ENCODE assay signal across 18 cellular contexts in the genomic region with DNA sequence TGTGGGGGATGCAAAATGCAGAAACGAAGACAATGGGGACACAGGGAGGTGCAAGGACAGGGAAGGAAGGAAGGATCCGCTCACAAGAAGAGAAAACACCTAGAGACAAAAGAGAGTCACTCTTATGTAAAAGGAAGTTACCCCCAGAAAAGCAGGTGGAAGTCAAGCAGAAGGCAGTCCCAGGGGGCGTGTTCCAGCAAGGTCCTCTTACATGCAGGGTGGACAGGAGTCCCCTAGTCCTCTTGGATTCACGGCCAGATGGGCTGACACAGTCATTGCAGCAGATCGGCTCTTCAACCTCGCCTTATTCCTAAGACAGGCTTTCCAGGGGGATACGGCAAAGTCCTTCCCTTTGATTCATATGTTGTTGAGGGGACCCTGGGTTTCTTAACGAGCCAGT.
DNase-seq lines count a peak whose midpoint lies in the region; ATAC-seq and TF ChIP-seq lines count a peak whose summit lies in the region.
"Had no signal": no experiment of that assay in that cellular context is flagged by ENCODE, and none has a peak within 500 bp of the region (broad histone marks: within the 10 kb centered on the region; RNA-seq: fewer than 3 reads in every experiment).

No MANE protein-coding gene starts in this region.

- H3K4me1 Mint-ChIP-seq in H9 = peaks cover 13 to 19% of the 10 kb centered on the region in 2 experiments
- peaks cover 42% of the 10 kb centered on the region for H3K4me1 Mint-ChIP-seq in nephron
- H3K4me1 Mint-ChIP-seq: mesothelial cell of epicardium had no signal

- H2BK15ac ChIP-seq in H9 (ENCODE audit: low read depth, low read length) = no peak overlapping the region

- H2BK120ac ChIP-seq in H9 (ENCODE audit: low read depth, low read length, poor library complexity, severe bottlenecking) = no peak overlapping the region

- no peak overlapping the region for H2BK5ac ChIP-seq in H9 (ENCODE audit: insufficient read length, low read length)

- H3K36me3 Mint-ChIP-seq in H9 (ENCODE audit: insufficient read depth in 1 of 3, low read depth in 3 of 3) = no peaks in the 10 kb centered on the region
- no peaks in the 10 kb centered on the region for H3K36me3 Mint-ChIP-seq in nephron (ENCODE audit: low read depth)
- H3K36me3 Mint-ChIP-seq: mesothelial cell of epicardium had no signal

- H2BK12ac ChIP-seq in H9 (ENCODE audit: insufficient read length, low read depth, low read length) = no peak overlapping the region

- H3K27me3 Mint-ChIP-seq in H9 (ENCODE audit: low read depth) (no peaks in the 10 kb centered on the region; the same call in 1 of the 2 replicates), nephron (ENCODE audit: low read depth) (no peaks in the 10 kb centered on the region)

- no peaks in the 10 kb centered on the region for H4K20me1 ChIP-seq in H9 (ENCODE audit: control insufficient read depth, insufficient read depth, insufficient read length)

- TF ChIP-seq CTCF in H9 (conservative IDR thresholded peaks at IDR 0.05) (no peak), colonic mucosa (IDR thresholded peaks at IDR 0.05) (no peak), nephron (IDR thresholded peaks at IDR 0.05; ENCODE audit: unreplicated experiment in 3 of 3) (no peak)

- peak overlapping the region; percentile 63; the same call in 1 of the 2 replicates for H3K14ac ChIP-seq in H9 (ENCODE audit: insufficient read depth, low read length)

- H4K5ac ChIP-seq in H9 (ENCODE audit: insufficient read length, low read depth, low read length) = no peak overlapping the region

- H3K23me2 ChIP-seq in H9 (ENCODE audit: insufficient read length, low read depth, low read length, poor library complexity, severe bottlenecking) = no peaks in the 10 kb centered on the region

- H4K8ac ChIP-seq in H9 (replicated peaks; ENCODE audit: insufficient read length, low read depth, low read length) = no peak overlapping the region

- H3K18ac ChIP-seq in H9 (ENCODE audit: insufficient read length, low read depth, low read length) = no peak overlapping the region

- DNase-seq in COLO668 (lab: John Stamatoyannopoulos, UW; ENCODE audit: unreplicated experiment) = peak; percentile 54
- DNase-seq in H9 = no peak
- DNase-seq in colonic mucosa = no peak
- DNase-seq in stimulated activated CD4-positive, alpha-beta T cell treated with anti-CD3 and anti-CD28 coated beads, Interleukin-4, amount 100 ng/mL, for 4 hours = no peak
- DNase-seq in NAMALWA (ENCODE audit: low spot score) = no peak
- DNase-seq: activated CD4-positive, CD25-positive, alpha-beta regulatory T cell; activated effector memory CD4-positive, alpha-beta T cell treated with anti-CD3 and anti-CD28 coated beads, Interleukin-2, amount 50 U/mL, for 16 hours; DMS79 treated with DMSO at 0.1 percent for 48 hours; islet precursor cell; NCI-H1417 treated with DMSO at 0.1 percent for 48 hours; NCI-H2227 treated with DMSO at 0.1 percent for 48 hours; NK-92 treated with Interleukin-12 subunit alpha and Interleukin-12 subunit beta, amount 100 ng/mL, for 24 hours had no signal

- 0 out of 2 replicates have a peak, but pooled peaks cover 2% of the 10 kb centered on the region for H3K27me3 ChIP-seq in H9 (ENCODE audit: insufficient read depth, low read length)
- no peaks in the 10 kb centered on the region for H3K27me3 ChIP-seq in colonic mucosa
- H3K27me3 ChIP-seq: upper lobe of left lung had no signal

- no CpG with 5 or more reads among the region's 8 CpGs for WGBS in H9 (ENCODE audit: extremely low coverage, insufficient read length, low lambda C conversion rate)

- intact Hi-C loops in colonic mucosa (cut with DNase I) = no loop called here

- no peak overlapping the region for H3K4me2 ChIP-seq in H9 (ENCODE audit: insufficient read depth, insufficient read length, low read length)

- H3K4ac ChIP-seq in H9 (ENCODE audit: low read depth, low read length) = no peak overlapping the region

- H4K91ac ChIP-seq in H9 (ENCODE audit: insufficient read length, low read depth, low read length) = no peak overlapping the region

- H3K23ac ChIP-seq in H9 (ENCODE audit: insufficient read length, low read depth, low read length) = no peak overlapping the region

- no peak overlapping the region for H3K4me3 Mint-ChIP-seq in H9
- H3K4me3 Mint-ChIP-seq in nephron = no peak overlapping the region
- H3K4me3 Mint-ChIP-seq: mesothelial cell of epicardium had no signal

- no peaks in the 10 kb centered on the region for H3K79me1 ChIP-seq in H9 (ENCODE audit: insufficient read depth, low read depth, low read length, poor library complexity, severe bottlenecking)

- H3T11ph ChIP-seq in H9 (ENCODE audit: low read length) = no peak overlapping the region

- no peak overlapping the region for H2AK5ac ChIP-seq in H9 (ENCODE audit: insufficient read length, low read length)

- H3K9me3 ChIP-seq in H9 (ENCODE audit: control insufficient read depth, low read depth, low read length) = no peaks in the 10 kb centered on the region
- no peaks in the 10 kb centered on the region for H3K9me3 ChIP-seq in colonic mucosa
- H3K9me3 ChIP-seq: upper lobe of left lung had no signal

- H3K9ac ChIP-seq in H9 (ENCODE audit: extremely low read depth, insufficient read length, low read length) (no peak overlapping the region), colonic mucosa (ENCODE audit: low read depth in 2 of 2, low read length in 2 of 2) (peak overlapping the region in 1 of 2 donors; percentile 22)

- no peaks in the 10 kb centered on the region for H3K36me3 ChIP-seq in colonic mucosa
- H3K36me3 ChIP-seq: upper lobe of left lung had no signal

- H2AFZ ChIP-seq in H9 (ENCODE audit: low read length) = no peak overlapping the region

- H3K56ac ChIP-seq in H9 (ENCODE audit: insufficient read length, low read depth, low read length) = no peak overlapping the region

- H3K79me2 ChIP-seq in H9 (ENCODE audit: insufficient read depth, low read length) = no peaks in the 10 kb centered on the region

- H3K27ac Mint-ChIP-seq in H9 = peak overlapping the region; percentile 17 to 71 (median 44); a peak in 3 of 7 replicates
- peak overlapping the region; percentile 81 to 89 (median 88) for H3K27ac Mint-ChIP-seq in nephron
- H3K27ac Mint-ChIP-seq: mesothelial cell of epicardium had no signal

- no peaks in the 10 kb centered on the region for H3K9me3 Mint-ChIP-seq in H9
- no peaks in the 10 kb centered on the region for H3K9me3 Mint-ChIP-seq in nephron
- H3K9me3 Mint-ChIP-seq: mesothelial cell of epicardium had no signal

- no peak overlapping the region for H3K27ac ChIP-seq in H9 (ENCODE audit: insufficient read length, low read depth, low read length)
- peak overlapping the region; percentile 32 for H3K27ac ChIP-seq in colonic mucosa
- H3K27ac ChIP-seq: C4-2B, skin epidermis had no signal

- no peak overlapping the region for H2BK20ac ChIP-seq in H9 (ENCODE audit: low read depth, low read length, poor library complexity, severe bottlenecking)

- peak overlapping the region; percentile 22 for H3K4me3 ChIP-seq in colonic mucosa
- H3K4me3 ChIP-seq: skin epidermis had no signal

- no peak for ATAC-seq in HG02798 (IDR thresholded peaks at IDR 0.05; ENCODE audit: poor library complexity, unreplicated experiment)

- peaks cover 5% of the 10 kb centered on the region; the same call in 1 of the 2 replicates for H3K4me1 ChIP-seq in H9 (ENCODE audit: insufficient read depth, low read length)
- peaks cover 8% of the 10 kb centered on the region for H3K4me1 ChIP-seq in colonic mucosa
